8 cellular contexts compared by ENCODE assay signal in genomic region chr1:235074335-235075120, GRCh38. TPM values are rescaled to one million over a fixed set of nuclear protein-coding genes. Genes with fewer than 3 reads are reported as not detected.
DNase-seq lines count a peak whose midpoint lies in the region; ATAC-seq, FAIRE-seq and TF ChIP-seq lines count a peak whose summit lies in the region.

No MANE protein-coding gene starts in this region.

- CTCF ChIA-PET in A549 (lab: Yijun Ruan, JAX), result interaction anchor here (1.0 to 4.1 kb wide), 5 partner anchors 9 to 587 kb away, joined by 3 to 22 read pairs (median 6); no protein-coding TSS in a partner anchor

- peak; percentile 40 to 86 for DNase-seq in A549 (ENCODE audit: low read depth in 1 of 2, low spot score in 1 of 2)
- DNase-seq in NCI-H748 (lab: John Stamatoyannopoulos, UW; ENCODE audit: unreplicated experiment), result peak; percentile 76
- DNase-seq in activated T-helper 1 cell treated with anti-CD3 and anti-CD28 coated beads, Interleukin-12 subunit alpha, Interleukin-12 subunit beta, Interleukin-2, Interleukin-4 antibody, amounts not matched to agents 30 ng/mL and 10 ng/mL and 1 ng/mL, durations not matched to agents 14 hours and 24 hours and 36 hours (ENCODE audit: low spot score), result peak; percentile 20
- peak; percentile 20 for DNase-seq in germinal center (ENCODE audit: low spot score)
- DNase-seq in posterior cingulate gyrus, result peak; percentile 31 to 92 (median 52)
- DNase-seq in LoVo (ENCODE audit: low spot score), result no peak

- H3K9me3 ChIP-seq in A549, result no peaks in the 10 kb centered on the region

- H3K4me3 ChIP-seq in A549, result 0 out of 3 replicates have a peak overlapping the region, but pooled peaks have one; percentile 14

- 4% methylated on average over 15 of the region's 17 CpGs for WGBS in A549 (ENCODE audit: missing lambda C conversion rate)

- H3K36me3 Mint-ChIP-seq in activated T-helper 1 cell treated with anti-CD3 and anti-CD28 coated beads, Interleukin-12 subunit alpha, Interleukin-12 subunit beta, Interleukin-2, Interleukin-4 antibody, amounts not matched to agents 30 ng/mL and 10 ng/mL and 1 ng/mL, durations not matched to agents 14 hours and 24 hours and 36 hours (ENCODE audit: low read depth), result peaks cover 4% of the 10 kb centered on the region

- H3K4me1 Mint-ChIP-seq in activated T-helper 1 cell treated with anti-CD3 and anti-CD28 coated beads, Interleukin-12 subunit alpha, Interleukin-12 subunit beta, Interleukin-2, Interleukin-4 antibody, amounts not matched to agents 30 ng/mL and 10 ng/mL and 1 ng/mL, durations not matched to agents 14 hours and 24 hours and 36 hours (ENCODE audit: low read depth), result peaks cover 46% of the 10 kb centered on the region

- H3K27me3 Mint-ChIP-seq in activated T-helper 1 cell treated with anti-CD3 and anti-CD28 coated beads, Interleukin-12 subunit alpha, Interleukin-12 subunit beta, Interleukin-2, Interleukin-4 antibody, amounts not matched to agents 30 ng/mL and 10 ng/mL and 1 ng/mL, durations not matched to agents 14 hours and 24 hours and 36 hours (ENCODE audit: insufficient read depth), result no peaks in the 10 kb centered on the region

- peak overlapping the region; percentile 71 for H3K4me3 Mint-ChIP-seq in activated T-helper 1 cell treated with anti-CD3 and anti-CD28 coated beads, Interleukin-12 subunit alpha, Interleukin-12 subunit beta, Interleukin-2, Interleukin-4 antibody, amounts not matched to agents 30 ng/mL and 10 ng/mL and 1 ng/mL, durations not matched to agents 14 hours and 24 hours and 36 hours

- H3K27ac ChIP-seq in A549, result peak overlapping the region; percentile 97 to 98

- POLR2A ChIA-PET in A549 (lab: Yijun Ruan, JAX), result interaction anchor here (1.1 to 4.0 kb wide), 11 partner anchors 63 to 474 kb away, joined by 4 to 48 read pairs (median 7); partner anchors contain the start of gene IRF2BP2

- H3K9me3 Mint-ChIP-seq in activated T-helper 1 cell treated with anti-CD3 and anti-CD28 coated beads, Interleukin-12 subunit alpha, Interleukin-12 subunit beta, Interleukin-2, Interleukin-4 antibody, amounts not matched to agents 30 ng/mL and 10 ng/mL and 1 ng/mL, durations not matched to agents 14 hours and 24 hours and 36 hours, result no peaks in the 10 kb centered on the region

- intact Hi-C loops in activated T-helper 1 cell treated with anti-CD3 and anti-CD28 coated beads, Interleukin-12 subunit alpha, Interleukin-12 subunit beta, Interleukin-2, Interleukin-4 antibody, amounts not matched to agents 30 ng/mL and 10 ng/mL and 1 ng/mL, durations not matched to agents 14 hours and 24 hours and 36 hours (cut with micrococcal nuclease), result loop anchor here (1.0 to 2.0 kb wide), 13 partner anchors 26 to 463 kb away; no protein-coding TSS in a partner anchor
- intact Hi-C loops in posterior cingulate gyrus (cut with DNase I), result loop anchor here (5.0 kb wide), 1 partner anchor 57 kb away; no protein-coding TSS in a partner anchor

- TF ChIP-seq EP300 in A549 (IDR thresholded peaks at IDR 0.05), result peak; percentile 73 to 75; a peak in 3 of 5 replicates

- H3K27ac Mint-ChIP-seq in activated T-helper 1 cell treated with anti-CD3 and anti-CD28 coated beads, Interleukin-12 subunit alpha, Interleukin-12 subunit beta, Interleukin-2, Interleukin-4 antibody, amounts not matched to agents 30 ng/mL and 10 ng/mL and 1 ng/mL, durations not matched to agents 14 hours and 24 hours and 36 hours, result peak overlapping the region; percentile 99

- ATAC-seq in A549, result peak; percentile 45 to 64
- ATAC-seq in GM18858 (IDR thresholded peaks at IDR 0.05; ENCODE audit: unreplicated experiment), result peak; percentile 31
- peak; percentile 39 for ATAC-seq in HG03066 (IDR thresholded peaks at IDR 0.05; ENCODE audit: low read depth, unreplicated experiment)

- no peak for FAIRE-seq in A549 (lab: Jason Lieb, UNC)

- peak; percentile 15; the same call in 1 of the 2 replicates for TF ChIP-seq POLR2A in A549 (IDR thresholded peaks at IDR 0.05; ENCODE audit: low read length)

- peaks cover 92% of the 10 kb centered on the region for H3K4me1 ChIP-seq in A549

- TF ChIP-seq CTCF in A549 (IDR thresholded peaks at IDR 0.05), result no peak

- peak overlapping the region; percentile 63 for H3K4me2 ChIP-seq in A549

- TF ChIP-seq RAD21 in A549 (conservative IDR thresholded peaks at IDR 0.05 in 1 of 2, IDR thresholded peaks at IDR 0.05 in 1 of 2), result peak in 1 of 2 experiments; percentile 43; a peak in 2 of 5 replicates

TF ChIP-seq in A549, 52 proteins besides CTCF, POLR2A, EP300 and RAD21 (continues in another document):
- TF ChIP-seq POLR2AphosphoS2 (conservative IDR thresholded peaks at IDR 0.05; ENCODE audit: low read length) (no peak), MAFK (IDR thresholded peaks at IDR 0.05; ENCODE audit: partially characterized antibody) (peak; percentile 8), HOXB13 (CRISPR knock-in tag; IDR thresholded peaks at IDR 0.05; ENCODE audit: low read depth) (peak; percentile 27), JUN (IDR thresholded peaks at IDR 0.05) (peak; percentile 23 to 40; a peak in 1 of 5 replicates), HOXA7 (CRISPR knock-in tag; IDR thresholded peaks at IDR 0.05) (peak; percentile 85; the same call in 1 of the 2 replicates), BCL3 (IDR thresholded peaks at IDR 0.05) (peak; percentile 27; the same call in 1 of the 3 replicates), CHD2 (IDR thresholded peaks at IDR 0.05; ENCODE audit: low read length, partially characterized antibody) (no peak), KDM1A (IDR thresholded peaks at IDR 0.05; ENCODE audit: low read depth) (no peak), FOSL2 (IDR thresholded peaks at IDR 0.05) (peak; percentile 68), FOSL2 (CRISPR knock-in tag; IDR thresholded peaks at IDR 0.05) (peak; percentile 91), HOXB5 (CRISPR knock-in tag; IDR thresholded peaks at IDR 0.05) (peak; percentile 52; the same call in 1 of the 2 replicates), USF2 (IDR thresholded peaks at IDR 0.05) (no peak), ELK1 (IDR thresholded peaks at IDR 0.05; ENCODE audit: low read depth, low read length) (no peak), EHF (CRISPR knock-in tag; IDR thresholded peaks at IDR 0.05) (peak; percentile 70; the same call in 1 of the 2 replicates), NFE2L2 (conservative IDR thresholded peaks at IDR 0.05; ENCODE audit: low read length) (0 out of 2 replicates have a peak, but pooled peaks have one; percentile 1), FOSB (CRISPR knock-in tag; IDR thresholded peaks at IDR 0.05) (peak; percentile 57), ATOH8 (CRISPR knock-in tag; IDR thresholded peaks at IDR 0.05; ENCODE audit: low read depth) (peak; percentile 74; the same call in 1 of the 2 replicates), RNF2 (IDR thresholded peaks at IDR 0.05; ENCODE audit: borderline replicate concordance, low read depth) (no peak), E2F6 (IDR thresholded peaks at IDR 0.05; ENCODE audit: borderline replicate concordance, low read depth) (0 out of 2 replicates have a peak, but pooled peaks have one; percentile 26)

RNA-seq across cellular contexts. Expression of gene TOMM20, which starts 54.1 kb away (rescaled TPM):
- 118 and 122 TPM in 2 replicates for polyA plus RNA-seq in A549 (2011; rRNA removed)
- 51.7 and 54.5 TPM in 2 replicates for polyA plus RNA-seq in A549 (2012; cell fraction: cytosol; rRNA removed)
- 15.8 and 18.1 TPM in 2 replicates for polyA plus RNA-seq in A549 (2012; cell fraction: nucleus; rRNA removed)
- 106 to 113 TPM (median 112 TPM) in 3 replicates for polyA plus RNA-seq in A549 (2017; fragmentation: RNase III; extraction: RNeasy Plus Mini Kit Qiagen cat#74134 plus additional on column Dnase treatment)
- polyA minus RNA-seq in A549 (2011; rRNA and poly(A)+ RNA removed), result 27.0 and 34.3 TPM in 2 replicates
- 112 and 137 TPM in 2 replicates for total RNA-seq in activated T-helper 1 cell treated with anti-CD3 and anti-CD28 coated beads, Interleukin-12 subunit alpha, Interleukin-12 subunit beta, Interleukin-2, Interleukin-4 antibody, amounts not matched to agents 30 ng/mL and 10 ng/mL and 1 ng/mL, durations not matched to agents 14 hours and 24 hours and 36 hours
